8 cellular contexts compared by ENCODE assay signal in genomic region chr4:35151816-35152572, GRCh38.
DNase-seq lines count a peak whose midpoint lies in the region; ATAC-seq and TF ChIP-seq lines count a peak whose summit lies in the region.

No MANE protein-coding gene starts in this region.

- TF ChIP-seq CTCF in heart left ventricle (IDR thresholded peaks at IDR 0.05), result peak in 3 of 12 donors; percentile 7 to 10 (median 8)
- TF ChIP-seq CTCF in right atrium auricular region (IDR thresholded peaks at IDR 0.05), result no peak

- H3K9me3 ChIP-seq in heart left ventricle (no peaks in the 10 kb centered on the region), right atrium auricular region (no peaks in the 10 kb centered on the region)

- no peak for TF ChIP-seq POLR2A in heart left ventricle (IDR thresholded peaks at IDR 0.05)

- no peak overlapping the region for H3K4me3 ChIP-seq in heart left ventricle
- no peak overlapping the region for H3K4me3 ChIP-seq in right atrium auricular region

- no peak overlapping the region for H3K27ac ChIP-seq in heart left ventricle
- H3K27ac ChIP-seq in right atrium auricular region, result no peak overlapping the region

- no peaks in the 10 kb centered on the region for H3K4me1 ChIP-seq in heart left ventricle
- H3K4me1 ChIP-seq in right atrium auricular region, result no peaks in the 10 kb centered on the region

- intact Hi-C loops in heart left ventricle (cut with DNase I), result no loop called here

- no peaks in the 10 kb centered on the region for H3K27me3 ChIP-seq in heart left ventricle
- no peaks in the 10 kb centered on the region for H3K27me3 ChIP-seq in right atrium auricular region

- in situ Hi-C loops in SK-MEL-5 (cut with HindIII; ENCODE audit: low pct_unique_long_range_greater_than_20kb, low sequenced_read_pairs), result no loop called here

- H3K36me3 ChIP-seq in heart left ventricle (no peaks in the 10 kb centered on the region), right atrium auricular region (no peaks in the 10 kb centered on the region)

- peak; percentile 74 for ATAC-seq in left lobe of liver
- no peak for ATAC-seq in heart left ventricle

- peak; percentile 3 for DNase-seq in GM03348 (ENCODE audit: low spot score)
- DNase-seq in HuH-7.5 (ENCODE audit: low spot score), result peak; percentile 5
- peak; percentile 49 for DNase-seq in SK-MEL-5 (ENCODE audit: low read depth, low spot score)
- no peak for DNase-seq in left lobe of liver (ENCODE audit: low spot score)
- DNase-seq in dermis blood vessel endothelial cell, result no peak
- no peak for DNase-seq in heart left ventricle
- DNase-seq in GF-D8 (lab: John Stamatoyannopoulos, UW), result no peak
- no peak for DNase-seq in right atrium auricular region (ENCODE audit: low spot score)

- 58 to 78% (median 67%) methylated on average over 10 of the region's 10 CpGs for WGBS in heart left ventricle, 4 donors

Comparison
In these comparisons a context has a peak if more than half of its experiments do, and no peak if none do; other contexts are left out.
1. DNase-seq: peak in GM03348 (single experiment), HuH-7.5 (single experiment) and SK-MEL-5 (single experiment); none in left lobe of liver (single experiment), dermis blood vessel endothelial cell (single experiment), heart left ventricle (0 of 5), GF-D8 (single experiment) and right atrium auricular region (single experiment).